In genomic region chr10:44952779-44953231, GRCh38 we compare ENCODE assay signal across 1 cellular context.
TF ChIP-seq lines count a peak whose summit lies in the region.

No MANE protein-coding gene starts in this region.

TF ChIP-seq in HepG2, 621 proteins besides CTCF, POLR2A, EP300 and RAD21 (continued from another document and continues in another):
- TF ChIP-seq, protein P1, sequence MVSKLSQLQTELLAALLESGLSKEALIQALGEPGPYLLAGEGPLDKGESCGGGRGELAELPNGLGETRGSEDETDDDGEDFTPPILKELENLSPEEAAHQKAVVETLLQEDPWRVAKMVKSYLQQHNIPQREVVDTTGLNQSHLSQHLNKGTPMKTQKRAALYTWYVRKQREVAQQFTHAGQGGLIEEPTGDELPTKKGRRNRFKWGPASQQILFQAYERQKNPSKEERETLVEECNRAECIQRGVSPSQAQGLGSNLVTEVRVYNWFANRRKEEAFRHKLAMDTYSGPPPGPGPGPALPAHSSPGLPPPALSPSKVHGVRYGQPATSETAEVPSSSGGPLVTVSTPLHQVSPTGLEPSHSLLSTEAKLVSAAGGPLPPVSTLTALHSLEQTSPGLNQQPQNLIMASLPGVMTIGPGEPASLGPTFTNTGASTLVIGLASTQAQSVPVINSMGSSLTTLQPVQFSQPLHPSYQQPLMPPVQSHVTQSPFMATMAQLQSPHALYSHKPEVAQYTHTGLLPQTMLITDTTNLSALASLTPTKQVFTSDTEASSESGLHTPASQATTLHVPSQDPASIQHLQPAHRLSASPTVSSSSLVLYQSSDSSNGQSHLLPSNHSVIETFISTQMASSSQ (IDR thresholded peaks at IDR 0.05; ENCODE audit: low read depth) = no peak
- TF ChIP-seq, protein P1 (CRISPR knock-in tag; IDR thresholded peaks at IDR 0.05; ENCODE audit: borderline replicate concordance) = peak; percentile 80; the same call in 1 of the 2 replicates
- TF ChIP-seq ZNF430 (CRISPR knock-in tag; IDR thresholded peaks at IDR 0.05) (no peak), PHF21A (CRISPR knock-in tag; IDR thresholded peaks at IDR 0.05) (peak; percentile 72; the same call in 1 of the 2 replicates), ZNF589 (CRISPR knock-in tag; conservative IDR thresholded peaks at IDR 0.05) (no peak), SALL1 (CRISPR knock-in tag; IDR thresholded peaks at IDR 0.05) (peak; percentile 48; the same call in 1 of the 2 replicates), FOXP1 (IDR thresholded peaks at IDR 0.05) (no peak), FOXP1 (CRISPR knock-in tag; IDR thresholded peaks at IDR 0.05) (0 out of 2 replicates have a peak, but pooled peaks have one; percentile 26), ZSCAN20 (CRISPR knock-in tag; IDR thresholded peaks at IDR 0.05; ENCODE audit: borderline replicate concordance) (no peak), HMGXB4 (CRISPR knock-in tag; IDR thresholded peaks at IDR 0.05; ENCODE audit: borderline replicate concordance in 1 of 2, low read depth in 1 of 2) (0 out of 4 replicates have a peak, but pooled peaks of 1 of the 2 experiments have one; percentile 32), RCOR2 (CRISPR knock-in tag; IDR thresholded peaks at IDR 0.05) (peak; percentile 73), RXRB (CRISPR knock-in tag; IDR thresholded peaks at IDR 0.05; ENCODE audit: borderline replicate concordance) (peak; percentile 67), SIN3B (IDR thresholded peaks at IDR 0.05; ENCODE audit: low read length) (no peak), ZNF234 (CRISPR knock-in tag; conservative IDR thresholded peaks at IDR 0.05) (no peak), KDM1A (CRISPR knock-in tag; IDR thresholded peaks at IDR 0.05) (no peak), GATAD2A (CRISPR knock-in tag; IDR thresholded peaks at IDR 0.05) (peak; percentile 66), TSC22D2 (CRISPR knock-in tag; IDR thresholded peaks at IDR 0.05; ENCODE audit: borderline replicate concordance) (no peak), ASH2L (IDR thresholded peaks at IDR 0.05; ENCODE audit: insufficient read length, low read depth, low read length) (peak; percentile 16), IRF2 (CRISPR knock-in tag; IDR thresholded peaks at IDR 0.05) (0 out of 2 replicates have a peak, but pooled peaks have one; percentile 18), ZNF713 (CRISPR knock-in tag; IDR thresholded peaks at IDR 0.05) (no peak), MXI1 (IDR thresholded peaks at IDR 0.05; ENCODE audit: borderline replicate concordance, low read depth, low read length) (no peak), STAT5B (CRISPR knock-in tag; IDR thresholded peaks at IDR 0.05) (no peak), XBP1 (CRISPR knock-in tag; IDR thresholded peaks at IDR 0.05) (no peak), ZNF143 (CRISPR knock-in tag; IDR thresholded peaks at IDR 0.05) (peak; percentile 57; the same call in 1 of the 2 replicates), ZNF558 (CRISPR knock-in tag; IDR thresholded peaks at IDR 0.05; ENCODE audit: borderline replicate concordance) (no peak), MAX (IDR thresholded peaks at IDR 0.05) (0 out of 2 replicates have a peak, but pooled peaks have one; percentile 27), ELK4 (CRISPR knock-in tag; IDR thresholded peaks at IDR 0.05; ENCODE audit: borderline replicate concordance) (no peak), NFE2L2 (IDR thresholded peaks at IDR 0.05; ENCODE audit: low read length) (no peak), RFXANK (CRISPR knock-in tag; IDR thresholded peaks at IDR 0.05) (no peak), AGO2 (optimal IDR thresholded peaks at IDR 0.05; ENCODE audit: low read depth, low read length) (no peak), TFE3 (CRISPR knock-in tag; IDR thresholded peaks at IDR 0.05) (no peak), ZNF367 (CRISPR knock-in tag; IDR thresholded peaks at IDR 0.05; ENCODE audit: borderline replicate concordance) (no peak), ZNF20 (CRISPR knock-in tag; IDR thresholded peaks at IDR 0.05) (no peak)
- TF ChIP-seq, protein P2, sequence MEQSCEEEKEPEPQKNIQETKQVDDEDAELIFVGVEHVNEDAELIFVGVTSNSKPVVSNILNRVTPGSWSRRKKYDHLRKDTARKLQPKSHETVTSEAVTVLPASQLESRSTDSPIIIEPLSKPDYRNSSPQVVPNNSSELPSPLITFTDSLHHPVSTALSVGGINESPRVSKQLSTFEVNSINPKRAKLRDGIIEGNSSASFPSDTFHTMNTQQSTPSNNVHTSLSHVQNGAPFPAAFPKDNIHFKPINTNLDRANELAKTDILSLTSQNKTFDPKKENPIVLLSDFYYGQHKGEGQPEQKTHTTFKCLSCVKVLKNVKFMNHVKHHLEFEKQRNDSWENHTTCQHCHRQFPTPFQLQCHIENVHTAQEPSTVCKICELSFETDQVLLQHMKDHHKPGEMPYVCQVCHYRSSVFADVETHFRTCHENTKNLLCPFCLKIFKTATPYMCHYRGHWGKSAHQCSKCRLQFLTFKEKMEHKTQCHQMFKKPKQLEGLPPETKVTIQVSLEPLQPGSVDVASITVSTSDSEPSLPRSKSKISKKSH (CRISPR knock-in tag; IDR thresholded peaks at IDR 0.05; ENCODE audit: borderline replicate concordance) = no peak
- TF ChIP-seq, protein P3, sequence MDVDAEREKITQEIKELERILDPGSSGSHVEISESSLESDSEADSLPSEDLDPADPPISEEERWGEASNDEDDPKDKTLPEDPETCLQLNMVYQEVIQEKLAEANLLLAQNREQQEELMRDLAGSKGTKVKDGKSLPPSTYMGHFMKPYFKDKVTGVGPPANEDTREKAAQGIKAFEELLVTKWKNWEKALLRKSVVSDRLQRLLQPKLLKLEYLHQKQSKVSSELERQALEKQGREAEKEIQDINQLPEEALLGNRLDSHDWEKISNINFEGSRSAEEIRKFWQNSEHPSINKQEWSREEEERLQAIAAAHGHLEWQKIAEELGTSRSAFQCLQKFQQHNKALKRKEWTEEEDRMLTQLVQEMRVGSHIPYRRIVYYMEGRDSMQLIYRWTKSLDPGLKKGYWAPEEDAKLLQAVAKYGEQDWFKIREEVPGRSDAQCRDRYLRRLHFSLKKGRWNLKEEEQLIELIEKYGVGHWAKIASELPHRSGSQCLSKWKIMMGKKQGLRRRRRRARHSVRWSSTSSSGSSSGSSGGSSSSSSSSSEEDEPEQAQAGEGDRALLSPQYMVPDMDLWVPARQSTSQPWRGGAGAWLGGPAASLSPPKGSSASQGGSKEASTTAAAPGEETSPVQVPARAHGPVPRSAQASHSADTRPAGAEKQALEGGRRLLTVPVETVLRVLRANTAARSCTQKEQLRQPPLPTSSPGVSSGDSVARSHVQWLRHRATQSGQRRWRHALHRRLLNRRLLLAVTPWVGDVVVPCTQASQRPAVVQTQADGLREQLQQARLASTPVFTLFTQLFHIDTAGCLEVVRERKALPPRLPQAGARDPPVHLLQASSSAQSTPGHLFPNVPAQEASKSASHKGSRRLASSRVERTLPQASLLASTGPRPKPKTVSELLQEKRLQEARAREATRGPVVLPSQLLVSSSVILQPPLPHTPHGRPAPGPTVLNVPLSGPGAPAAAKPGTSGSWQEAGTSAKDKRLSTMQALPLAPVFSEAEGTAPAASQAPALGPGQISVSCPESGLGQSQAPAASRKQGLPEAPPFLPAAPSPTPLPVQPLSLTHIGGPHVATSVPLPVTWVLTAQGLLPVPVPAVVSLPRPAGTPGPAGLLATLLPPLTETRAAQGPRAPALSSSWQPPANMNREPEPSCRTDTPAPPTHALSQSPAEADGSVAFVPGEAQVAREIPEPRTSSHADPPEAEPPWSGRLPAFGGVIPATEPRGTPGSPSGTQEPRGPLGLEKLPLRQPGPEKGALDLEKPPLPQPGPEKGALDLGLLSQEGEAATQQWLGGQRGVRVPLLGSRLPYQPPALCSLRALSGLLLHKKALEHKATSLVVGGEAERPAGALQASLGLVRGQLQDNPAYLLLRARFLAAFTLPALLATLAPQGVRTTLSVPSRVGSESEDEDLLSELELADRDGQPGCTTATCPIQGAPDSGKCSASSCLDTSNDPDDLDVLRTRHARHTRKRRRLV (CRISPR knock-in tag; IDR thresholded peaks at IDR 0.05) = no peak
- TF ChIP-seq, protein P4, sequence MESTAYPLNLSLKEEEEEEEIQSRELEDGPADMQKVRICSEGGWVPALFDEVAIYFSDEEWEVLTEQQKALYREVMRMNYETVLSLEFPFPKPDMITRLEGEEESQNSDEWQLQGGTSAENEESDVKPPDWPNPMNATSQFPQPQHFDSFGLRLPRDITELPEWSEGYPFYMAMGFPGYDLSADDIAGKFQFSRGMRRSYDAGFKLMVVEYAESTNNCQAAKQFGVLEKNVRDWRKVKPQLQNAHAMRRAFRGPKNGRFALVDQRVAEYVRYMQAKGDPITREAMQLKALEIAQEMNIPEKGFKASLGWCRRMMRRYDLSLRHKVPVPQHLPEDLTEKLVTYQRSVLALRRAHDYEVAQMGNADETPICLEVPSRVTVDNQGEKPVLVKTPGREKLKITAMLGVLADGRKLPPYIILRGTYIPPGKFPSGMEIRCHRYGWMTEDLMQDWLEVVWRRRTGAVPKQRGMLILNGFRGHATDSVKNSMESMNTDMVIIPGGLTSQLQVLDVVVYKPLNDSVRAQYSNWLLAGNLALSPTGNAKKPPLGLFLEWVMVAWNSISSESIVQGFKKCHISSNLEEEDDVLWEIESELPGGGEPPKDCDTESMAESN (CRISPR knock-in tag; conservative IDR thresholded peaks at IDR 0.05) = no peak
- TF ChIP-seq, protein P5, sequence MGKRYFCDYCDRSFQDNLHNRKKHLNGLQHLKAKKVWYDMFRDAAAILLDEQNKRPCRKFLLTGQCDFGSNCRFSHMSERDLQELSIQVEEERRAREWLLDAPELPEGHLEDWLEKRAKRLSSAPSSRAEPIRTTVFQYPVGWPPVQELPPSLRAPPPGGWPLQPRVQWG (CRISPR knock-in tag; IDR thresholded peaks at IDR 0.05; ENCODE audit: borderline replicate concordance, low read depth) = no peak
- TF ChIP-seq, protein P6, sequence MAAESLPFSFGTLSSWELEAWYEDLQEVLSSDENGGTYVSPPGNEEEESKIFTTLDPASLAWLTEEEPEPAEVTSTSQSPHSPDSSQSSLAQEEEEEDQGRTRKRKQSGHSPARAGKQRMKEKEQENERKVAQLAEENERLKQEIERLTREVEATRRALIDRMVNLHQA (CRISPR knock-in tag; IDR thresholded peaks at IDR 0.05) = no peak
- TF ChIP-seq, protein P7, sequence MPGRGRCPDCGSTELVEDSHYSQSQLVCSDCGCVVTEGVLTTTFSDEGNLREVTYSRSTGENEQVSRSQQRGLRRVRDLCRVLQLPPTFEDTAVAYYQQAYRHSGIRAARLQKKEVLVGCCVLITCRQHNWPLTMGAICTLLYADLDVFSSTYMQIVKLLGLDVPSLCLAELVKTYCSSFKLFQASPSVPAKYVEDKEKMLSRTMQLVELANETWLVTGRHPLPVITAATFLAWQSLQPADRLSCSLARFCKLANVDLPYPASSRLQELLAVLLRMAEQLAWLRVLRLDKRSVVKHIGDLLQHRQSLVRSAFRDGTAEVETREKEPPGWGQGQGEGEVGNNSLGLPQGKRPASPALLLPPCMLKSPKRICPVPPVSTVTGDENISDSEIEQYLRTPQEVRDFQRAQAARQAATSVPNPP (CRISPR knock-in tag; IDR thresholded peaks at IDR 0.05) = no peak
- TF ChIP-seq, protein P8, sequence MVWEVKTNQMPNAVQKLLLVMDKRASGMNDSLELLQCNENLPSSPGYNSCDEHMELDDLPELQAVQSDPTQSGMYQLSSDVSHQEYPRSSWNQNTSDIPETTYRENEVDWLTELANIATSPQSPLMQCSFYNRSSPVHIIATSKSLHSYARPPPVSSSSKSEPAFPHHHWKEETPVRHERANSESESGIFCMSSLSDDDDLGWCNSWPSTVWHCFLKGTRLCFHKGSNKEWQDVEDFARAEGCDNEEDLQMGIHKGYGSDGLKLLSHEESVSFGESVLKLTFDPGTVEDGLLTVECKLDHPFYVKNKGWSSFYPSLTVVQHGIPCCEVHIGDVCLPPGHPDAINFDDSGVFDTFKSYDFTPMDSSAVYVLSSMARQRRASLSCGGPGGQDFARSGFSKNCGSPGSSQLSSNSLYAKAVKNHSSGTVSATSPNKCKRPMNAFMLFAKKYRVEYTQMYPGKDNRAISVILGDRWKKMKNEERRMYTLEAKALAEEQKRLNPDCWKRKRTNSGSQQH (CRISPR knock-in tag; IDR thresholded peaks at IDR 0.05; ENCODE audit: low read depth) = no peak
